In genomic region chr3:112489674-112490479, GRCh38 we compare ENCODE assay signal across 14 cellular contexts. TPM values are rescaled to one million over a fixed set of nuclear protein-coding genes. Genes with fewer than 3 reads are reported as not detected.
A peak's percentile ranks its signal among the peaks of the same experiment; 100 is the strongest.
DNase-seq lines count a peak whose midpoint lies in the region; ATAC-seq and TF ChIP-seq lines count a peak whose summit lies in the region.
"Had no signal": no experiment of that assay in that cellular context is flagged by ENCODE, and none has a peak within 500 bp of the region (broad histone marks: within the 10 kb centered on the region; RNA-seq: fewer than 3 reads in every experiment).

No MANE protein-coding gene starts in this region.

- intact Hi-C loops in testis (cut with DNase I; ENCODE audit: low total_unique reads) = no loop called here

- peaks cover 65% of the 10 kb centered on the region for H3K4me1 Mint-ChIP-seq in activated T-cell treated with anti-CD3 and anti-CD28 coated beads, Interleukin-2, amount 50 U/mL, for 4 hours (ENCODE audit: low read depth)
- H3K4me1 Mint-ChIP-seq in stimulated activated naive B cell treated with anti-CD40 and anti-IgM and Interleukin-4, amounts not matched to agents 10 μg/mL and 1 μg/mL and 100 μg/mL, for 72 hours = peaks cover 35 to 67% of the 10 kb centered on the region in 2 donors
- H3K4me1 Mint-ChIP-seq: H9 had no signal

- no peaks in the 10 kb centered on the region for H3K9me3 ChIP-seq in testis
- H3K9me3 ChIP-seq: pancreas had no signal

- no peak for TF ChIP-seq POLR2A in testis (IDR thresholded peaks at IDR 0.05)

- H3K27ac ChIP-seq in testis (no peak overlapping the region), RWPE1 (no peak overlapping the region)
- H3K27ac ChIP-seq: cardiac muscle cell, pancreas had no signal

- H3K27me3 ChIP-seq in testis = no peaks in the 10 kb centered on the region
- H3K27me3 ChIP-seq: cardiac muscle cell, pancreas had no signal

- no peak for TF ChIP-seq CTCF in testis (IDR thresholded peaks at IDR 0.05)
- TF ChIP-seq CTCF in RWPE1 (conservative IDR thresholded peaks at IDR 0.05; ENCODE audit: low read depth) = no peak

- H3K27me3 Mint-ChIP-seq in activated T-cell treated with anti-CD3 and anti-CD28 coated beads, Interleukin-2, amount 50 U/mL, for 4 hours (ENCODE audit: low read depth) = no peaks in the 10 kb centered on the region
- H3K27me3 Mint-ChIP-seq in stimulated activated naive B cell treated with anti-CD40 and anti-IgM and Interleukin-4, amounts not matched to agents 10 μg/mL and 1 μg/mL and 100 μg/mL, for 72 hours = no peaks in the 10 kb centered on the region

- H3K36me3 Mint-ChIP-seq in activated T-cell treated with anti-CD3 and anti-CD28 coated beads, Interleukin-2, amount 50 U/mL, for 4 hours (ENCODE audit: insufficient read depth) = peaks cover 21% of the 10 kb centered on the region
- H3K36me3 Mint-ChIP-seq in stimulated activated naive B cell treated with anti-CD40 and anti-IgM and Interleukin-4, amounts not matched to agents 10 μg/mL and 1 μg/mL and 100 μg/mL, for 72 hours = peaks cover 55 to 63% of the 10 kb centered on the region in 2 donors

- no peaks in the 10 kb centered on the region for H3K9me3 Mint-ChIP-seq in activated T-cell treated with anti-CD3 and anti-CD28 coated beads, Interleukin-2, amount 50 U/mL, for 4 hours
- peaks cover 8% of the 10 kb centered on the region in 2 donors for H3K9me3 Mint-ChIP-seq in stimulated activated naive B cell treated with anti-CD40 and anti-IgM and Interleukin-4, amounts not matched to agents 10 μg/mL and 1 μg/mL and 100 μg/mL, for 72 hours

- POLR2A ChIA-PET in RWPE1 (lab: Yijun Ruan, JAX; ENCODE audit: low non-redundant PET) = no interaction called here

- peak; percentile 39 to 56 for ATAC-seq in activated T-cell treated with anti-CD3 and anti-CD28 coated beads, Interleukin-2, amount 50 U/mL, for 4 hours
- peak; percentile 41 for ATAC-seq in GM21515 (IDR thresholded peaks at IDR 0.05; ENCODE audit: unreplicated experiment)
- peak; percentile 52 for ATAC-seq in HG03457 (IDR thresholded peaks at IDR 0.05; ENCODE audit: unreplicated experiment)
- peak; percentile 31 to 32 for ATAC-seq in stimulated activated naive B cell treated with anti-CD40 and anti-IgM and Interleukin-4, amounts not matched to agents 10 μg/mL and 1 μg/mL and 100 μg/mL, for 72 hours (replicated peaks)
- ATAC-seq: pancreas had no signal

- H3K4me3 Mint-ChIP-seq in activated T-cell treated with anti-CD3 and anti-CD28 coated beads, Interleukin-2, amount 50 U/mL, for 4 hours = peak overlapping the region; percentile 67
- peak overlapping the region; percentile 75 to 77 for H3K4me3 Mint-ChIP-seq in stimulated activated naive B cell treated with anti-CD40 and anti-IgM and Interleukin-4, amounts not matched to agents 10 μg/mL and 1 μg/mL and 100 μg/mL, for 72 hours
- H3K4me3 Mint-ChIP-seq: H9 had no signal

- H3K4me3 ChIP-seq in testis = no peak overlapping the region
- H3K4me3 ChIP-seq: cardiac muscle cell, pancreas had no signal

- H3K27ac Mint-ChIP-seq in stimulated activated naive B cell treated with anti-CD40 and anti-IgM and Interleukin-4, amounts not matched to agents 10 μg/mL and 1 μg/mL and 100 μg/mL, for 72 hours = peak overlapping the region; percentile 83
- H3K27ac Mint-ChIP-seq: H9 had no signal

- no peaks in the 10 kb centered on the region for H3K36me3 ChIP-seq in testis (ENCODE audit: low read depth, missing control alignments)
- H3K36me3 ChIP-seq: cardiac muscle cell, pancreas had no signal

- CTCF ChIA-PET in RWPE1 (lab: Yijun Ruan, JAX) = interaction anchor here (0.6 kb wide), 2 partner anchors 42 to 160 kb away, joined by 3 to 9 read pairs; no protein-coding TSS in a partner anchor

- DNase-seq in activated T-cell treated with anti-CD3 and anti-CD28 coated beads, Interleukin-2, amount 50 U/mL, for 4 hours = no peak
- DNase-seq in activated T-cell treated with anti-CD3 and anti-CD28 coated beads for 4 hours (no peak), testis (no peak), RWPE1 (ENCODE audit: low spot score) (no peak)
- DNase-seq in stimulated activated naive B cell treated with anti-CD40 and anti-IgM and Interleukin-4, amounts not matched to agents 10 μg/mL and 1 μg/mL and 100 μg/mL, for 72 hours = no peak
- no peak for DNase-seq in stimulated activated CD4-positive, alpha-beta T cell treated with anti-CD3 and anti-CD28 coated beads, Interleukin-4, amount 100 ng/mL, for 1 hour
- DNase-seq: activated CD8-positive, alpha-beta memory T cell treated with anti-CD3 and anti-CD28 coated beads for 24 hours; H9; KG1; pancreas had no signal

- WGBS in testis, 2 donors = 80 to 82% methylated on average over 4 of the region's 4 CpGs

- H3K4me1 ChIP-seq in testis = no peaks in the 10 kb centered on the region
- H3K4me1 ChIP-seq: pancreas had no signal

RNA-seq across cellular contexts. Expression of gene BTLA, which starts 9.4 kb away (rescaled TPM):
- 10 to 100 TPM; 29.8 to 46.3 (median 33.2) TPM for total RNA-seq in activated T-cell treated with anti-CD3 and anti-CD28 coated beads, Interleukin-2, amount 50 U/mL, for 4 hours
- 1 to 10 TPM; 1.2 to 1.4 TPM for total RNA-seq in testis
- 0.50 TPM for polyA plus RNA-seq in testis (ENCODE audit: insufficient read depth, low read depth, low replicate concordance)
- total RNA-seq: cardiac muscle cell, G401, H9 had no signal
- polyA plus RNA-seq: cardiac muscle cell, pancreas had no signal

Comparison
In these comparisons a context has a peak if more than half of its experiments do, and no peak if none do; other contexts are left out.
1. RNA of gene BTLA, which starts 9.4 kb away (total RNA-seq): 29.8 to 46.3 TPM in activated T-cell treated with anti-CD3 and anti-CD28 coated beads, Interleukin-2, amount 50 U/mL, for 4 hours; 1.2 to 1.4 TPM in testis; every median in the first group is over 10 times any median in the second.
2. Peak in every context shown above with its lines, with median percentiles within 50 percentile points of each other: ATAC-seq.